ENCODE assay signal across 11 cellular contexts in genomic region chr2:73870084-73870483, GRCh38. TPM values are rescaled to one million over a fixed set of nuclear protein-coding genes. Genes with fewer than 3 reads are reported as not detected.
DNase-seq lines count a peak whose midpoint lies in the region; ATAC-seq and TF ChIP-seq lines count a peak whose summit lies in the region.
"Had no signal": no experiment of that assay in that cellular context is flagged by ENCODE, and none has a peak within 500 bp of the region (broad histone marks: within the 10 kb centered on the region; RNA-seq: fewer than 3 reads in every experiment).

No MANE protein-coding gene starts in this region.

- peaks cover 5 to 6% of the 10 kb centered on the region in 2 donors for H3K36me3 ChIP-seq in aorta (ENCODE audit: control insufficient read depth in 1 of 2, insufficient read depth in 2 of 2, low read length in 1 of 2)

- no peaks in the 10 kb centered on the region for H3K4me1 ChIP-seq in aorta (ENCODE audit: control insufficient read depth in 1 of 2, insufficient read depth in 2 of 2, low read length in 2 of 2)

- H3K27ac ChIP-seq in aorta (ENCODE audit: low read depth in 1 of 2, low read length in 2 of 2): peak overlapping the region; percentile 58 to 74

- H3K27me3 ChIP-seq in aorta (ENCODE audit: control insufficient read depth in 1 of 2, insufficient read depth in 2 of 2, low read length in 1 of 2): no peaks in the 10 kb centered on the region

- H3K9me3 ChIP-seq in aorta (ENCODE audit: control insufficient read depth, low read length): no peaks in the 10 kb centered on the region

- ATAC-seq in aorta (ENCODE audit: low FRiP score): peak; percentile 91

- DNase-seq in NCI-H2029 (lab: John Stamatoyannopoulos, UW) (peak; percentile 3), NCI-H2029 treated with DMSO at 0.1 percent for 48 hours (lab: John Stamatoyannopoulos, UW) (no peak), epithelial cell of esophagus (ENCODE audit: low read depth) (peak; percentile 54), midbrain (lab: John Stamatoyannopoulos, UW) (peak; percentile 20), aorta (peak; percentile 75 to 81), NCI-H1092 treated with DMSO at 0.1 percent for 48 hours (lab: John Stamatoyannopoulos, UW) (no peak), T-helper 2 cell (no peak)
- DNase-seq in activated CD4-positive, CD25-positive, alpha-beta regulatory T cell treated with anti-CD3 and anti-CD28 coated beads, Interleukin-2, amount 50 U/mL, for 72 hours: no peak
- DNase-seq: 8988T; activated CD4-positive, alpha-beta memory T cell treated with anti-CD3 and anti-CD28 coated beads for 36 hours; activated naive CD8-positive, alpha-beta T cell treated with anti-CD3 and anti-CD28 coated beads, Interleukin-2, amount 10 ng/mL, durations not matched to agents 7 days and 5 days had no signal

- H3K4me3 ChIP-seq in epithelial cell of esophagus (ENCODE audit: low read length) (no peak overlapping the region), aorta (ENCODE audit: low read length in 2 of 2) (no peak overlapping the region)

- WGBS in aorta, 2 donors: 1 to 5% methylated on average over 4 of the region's 4 CpGs

- no peak for TF ChIP-seq CTCF in epithelial cell of esophagus (IDR thresholded peaks at IDR 0.05; ENCODE audit: insufficient read depth, low read depth, low read length, missing control alignments)

- intact Hi-C loops in aorta (cut with DNase I): loop anchor here in 1 of 2 donors (2.0 kb wide), 1 partner anchor 23 kb away; the partner anchor contains the start of gene ACTG2

RNA-seq across cellular contexts. Expression of gene ACTG2, which starts 22.7 kb away (rescaled TPM):
- 1,000 to 10,000 TPM in 1 of 2 donors, 100 to 1,000 TPM in 1; 416 to 1,843 TPM for total RNA-seq in aorta
- polyA plus RNA-seq in aorta: 100 to 1,000 TPM; 119 to 301 TPM
- total RNA-seq: activated CD4-positive, alpha-beta memory T cell treated with anti-CD3 and anti-CD28 coated beads for 36 hours had no signal

RNA-seq across cellular contexts. Expression of gene STAMBP, which starts 41.3 kb away (rescaled TPM):
- 10 to 100 TPM; 32.4 to 33.2 TPM for total RNA-seq in aorta
- polyA plus RNA-seq in aorta: 10 to 100 TPM; 32.3 to 43.5 TPM

RNA-seq across cellular contexts. Expression of gene DGUOK, which starts 56.6 kb away (rescaled TPM):
- total RNA-seq in aorta: 10 to 100 TPM; 47.5 to 49.8 TPM
- 10 to 100 TPM; 85.5 to 86.7 TPM for polyA plus RNA-seq in aorta

Comparison
In these comparisons a context has a peak if more than half of its experiments do, and no peak if none do; other contexts are left out.
1. DNase-seq: peak in NCI-H2029 (single experiment), epithelial cell of esophagus (single experiment), midbrain (single experiment) and aorta (2 of 2); none in NCI-H2029 treated with DMSO at 0.1 percent for 48 hours (single experiment), activated CD4-positive, CD25-positive, alpha-beta regulatory T cell treated with anti-CD3 and anti-CD28 coated beads, Interleukin-2, amount 50 U/mL, for 72 hours (single experiment), NCI-H1092 treated with DMSO at 0.1 percent for 48 hours (single experiment) and T-helper 2 cell (0 of 5).